1 cellular context compared by ENCODE assay signal in the genomic region with DNA sequence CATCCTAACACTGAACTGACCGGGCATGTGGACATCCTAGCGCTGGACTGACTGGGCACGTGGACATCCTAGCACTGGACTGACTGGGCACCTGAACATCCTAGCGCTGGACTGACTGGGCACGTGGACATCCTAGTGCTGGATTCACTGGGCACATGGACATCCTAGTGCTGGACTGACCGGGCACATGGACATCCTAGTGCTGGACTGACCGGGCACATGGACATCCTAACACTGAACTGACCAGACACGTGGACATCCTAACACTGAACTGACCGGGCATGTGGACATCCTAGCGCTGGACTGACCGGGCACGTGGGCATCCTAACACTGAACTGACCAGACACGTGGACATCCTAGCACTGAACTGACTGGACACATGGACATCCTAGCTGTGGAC.
TF ChIP-seq lines count a peak whose summit lies in the region.

No MANE protein-coding gene starts in this region.

TF ChIP-seq in HepG2, 621 proteins besides CTCF, POLR2A, EP300 and RAD21:
- TF ChIP-seq, protein P1, sequence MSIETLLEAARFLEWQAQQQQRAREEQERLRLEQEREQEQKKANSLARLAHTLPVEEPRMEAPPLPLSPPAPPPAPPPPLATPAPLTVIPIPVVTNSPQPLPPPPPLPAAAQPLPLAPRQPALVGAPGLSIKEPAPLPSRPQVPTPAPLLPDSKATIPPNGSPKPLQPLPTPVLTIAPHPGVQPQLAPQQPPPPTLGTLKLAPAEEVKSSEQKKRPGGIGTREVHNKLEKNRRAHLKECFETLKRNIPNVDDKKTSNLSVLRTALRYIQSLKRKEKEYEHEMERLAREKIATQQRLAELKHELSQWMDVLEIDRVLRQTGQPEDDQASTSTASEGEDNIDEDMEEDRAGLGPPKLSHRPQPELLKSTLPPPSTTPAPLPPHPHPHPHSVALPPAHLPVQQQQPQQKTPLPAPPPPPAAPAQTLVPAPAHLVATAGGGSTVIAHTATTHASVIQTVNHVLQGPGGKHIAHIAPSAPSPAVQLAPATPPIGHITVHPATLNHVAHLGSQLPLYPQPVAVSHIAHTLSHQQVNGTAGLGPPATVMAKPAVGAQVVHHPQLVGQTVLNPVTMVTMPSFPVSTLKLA (IDR thresholded peaks at IDR 0.05): peak; percentile 98
